In the genomic region with DNA sequence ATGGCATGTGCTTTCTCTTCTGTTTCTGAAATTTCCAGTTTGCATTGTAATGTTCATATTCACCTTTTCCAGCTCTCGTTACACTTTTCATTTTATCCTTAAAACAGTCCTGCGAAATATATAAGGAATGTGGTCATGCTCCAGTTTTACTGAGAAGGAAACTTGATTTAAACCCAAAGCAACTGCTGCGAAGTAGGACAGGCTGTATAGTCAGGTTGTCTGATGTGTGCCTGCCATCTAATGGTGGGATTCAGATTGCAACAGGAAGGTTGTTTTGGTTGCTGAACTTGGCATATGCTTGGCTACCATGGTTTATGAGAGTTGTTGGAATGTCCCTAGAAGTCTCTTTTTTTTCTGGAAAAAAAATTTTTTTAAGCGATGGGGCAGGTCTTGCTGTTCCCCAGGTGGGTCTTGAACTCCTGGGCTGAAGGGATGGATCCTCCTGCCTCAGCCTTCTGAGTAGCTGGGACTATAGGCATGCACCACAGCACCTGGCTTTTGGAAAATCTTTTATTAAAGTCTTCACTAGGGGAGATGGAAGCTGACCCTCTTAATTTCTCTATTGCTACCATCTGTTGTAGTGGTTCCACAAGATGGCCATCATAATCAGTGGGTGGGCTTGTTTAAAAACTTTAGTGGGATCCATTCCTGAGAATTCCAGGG, we compare ENCODE assay signal across 8 cellular contexts.
DNase-seq lines count a peak whose midpoint lies in the region; ATAC-seq lines count a peak whose summit lies in the region.

No MANE protein-coding gene starts in this region.

- peak; percentile 55 for DNase-seq in DMS153 (lab: John Stamatoyannopoulos, UW)
- peak; percentile 58 for DNase-seq in HPDE6-E6E7 (ENCODE audit: extremely low spot score)
- DNase-seq in NT2/D1 (ENCODE audit: low read depth, low spot score) = peak; percentile 77
- peak; percentile 65 for DNase-seq in activated CD8-positive, alpha-beta memory T cell treated with anti-CD3 and anti-CD28 coated beads, Interleukin-2, amount 50 U/mL, for 4 hours
- peak; percentile 15 to 82 (median 66) for DNase-seq in naive thymus-derived CD8-positive, alpha-beta T cell
- peak; percentile 93 for DNase-seq in superior temporal gyrus (ENCODE audit: extremely low spot score)

- no peak overlapping the region for H3K4me3 ChIP-seq in NT2/D1 (ENCODE audit: insufficient read length, low read depth)

- no peaks in the 10 kb centered on the region for H3K9me3 Mint-ChIP-seq in naive thymus-derived CD8-positive, alpha-beta T cell

- H3K9me3 ChIP-seq in NT2/D1 (ENCODE audit: insufficient read depth, low read length) = no peaks in the 10 kb centered on the region

- no peaks in the 10 kb centered on the region for H3K4me1 ChIP-seq in NT2/D1 (ENCODE audit: insufficient read depth, insufficient read length)

- peak overlapping the region in 1 of 10 donors; percentile 3 for H3K27ac Mint-ChIP-seq in naive thymus-derived CD8-positive, alpha-beta T cell

- peaks cover 31% of the 10 kb centered on the region for H3K36me3 ChIP-seq in NT2/D1 (ENCODE audit: insufficient read depth, insufficient read length, low read length)

- H3K27me3 Mint-ChIP-seq in naive thymus-derived CD8-positive, alpha-beta T cell = peaks cover 0 to 4% (median 0%) of the 10 kb centered on the region in 5 donors

- POLR2A ChIA-PET in naive thymus-derived CD8-positive, alpha-beta T cell (lab: Charles Lee) = interaction anchor here (1.0 kb wide), 1 partner anchor 145 kb away, joined by 3 read pairs; no protein-coding TSS in a partner anchor

- no peaks in the 10 kb centered on the region for H3K36me3 Mint-ChIP-seq in naive thymus-derived CD8-positive, alpha-beta T cell

- H3K4me1 Mint-ChIP-seq in naive thymus-derived CD8-positive, alpha-beta T cell = peaks cover 0 to 5% (median 2%) of the 10 kb centered on the region in 4 donors

- no peak overlapping the region for H3K4me3 Mint-ChIP-seq in naive thymus-derived CD8-positive, alpha-beta T cell

- H3K9ac ChIP-seq in NT2/D1 (ENCODE audit: insufficient read length, low read depth) = no peak overlapping the region

- H3K27me3 ChIP-seq in NT2/D1 (ENCODE audit: insufficient read depth, insufficient read length) = no peaks in the 10 kb centered on the region

- peak; percentile 90 for ATAC-seq in GM21390 (IDR thresholded peaks at IDR 0.05; ENCODE audit: unreplicated experiment)
- peak; percentile 72 for ATAC-seq in esophagus mucosa
- peak; percentile 87 to 90 for ATAC-seq in naive thymus-derived CD8-positive, alpha-beta T cell
